In genomic region chr1:3404801-3405200, GRCh38 we compare ENCODE assay signal across 8 cellular contexts. TPM values are rescaled to one million over a fixed set of nuclear protein-coding genes. Genes with fewer than 3 reads are reported as not detected.
"Had no signal": no experiment of that assay in that cellular context is flagged by ENCODE, and none has a peak within 500 bp of the region (broad histone marks: within the 10 kb centered on the region; RNA-seq: fewer than 3 reads in every experiment).

No MANE protein-coding gene starts in this region.

- H3K4me3 ChIP-seq: GM23338, HAP-1 had no signal

- ATAC-seq: GM23338, HCT116, HepG2 had no signal

- H3K27me3 Mint-ChIP-seq: IgD-negative memory B cell had no signal

- H3K27ac Mint-ChIP-seq: GM23338, IgD-negative memory B cell had no signal

- H3K9me3 ChIP-seq: HAP-1 had no signal

- H2AFZ ChIP-seq: GM23338 had no signal

- FAIRE-seq: HepG2 had no signal

- H3K4me3 Mint-ChIP-seq: GM23338, IgD-negative memory B cell had no signal

- H3K4me2 ChIP-seq: GM23338 had no signal

- DNase-seq: H7, KG1 had no signal

- H3K4me1 ChIP-seq: HAP-1 had no signal

- H3K27ac ChIP-seq: HL-60 had no signal

- H3K36me3 ChIP-seq: HAP-1 had no signal

- H3K9me3 Mint-ChIP-seq: GM23338, IgD-negative memory B cell had no signal

- H3K4me1 Mint-ChIP-seq: GM23338, IgD-negative memory B cell had no signal

- H3K36me3 Mint-ChIP-seq: IgD-negative memory B cell had no signal

RNA-seq across cellular contexts. Expression of gene ARHGEF16, which starts 49.7 kb away (rescaled TPM):
- polyA plus RNA-seq: IgD-negative memory B cell had no signal
